Comparison of ENCODE assay signal across 25 cellular contexts in genomic region chr7:68438016-68438415, GRCh38.
"Had no signal": no experiment of that assay in that cellular context is flagged by ENCODE, and none has a peak within 500 bp of the region (broad histone marks: within the 10 kb centered on the region; RNA-seq: fewer than 3 reads in every experiment).

No MANE protein-coding gene starts in this region.

- H3K4me1 Mint-ChIP-seq: activated CD4-positive, alpha-beta memory T cell treated with anti-CD3 and anti-CD28 coated beads, Interleukin-2, amount 10 ng/mL, durations not matched to agents 7 days and 5 days; central memory CD8-positive, alpha-beta T cell; T-cell had no signal

- H3K4me3 Mint-ChIP-seq: activated CD4-positive, alpha-beta memory T cell treated with anti-CD3 and anti-CD28 coated beads, Interleukin-2, amount 10 ng/mL, durations not matched to agents 7 days and 5 days; activated T-cell treated with anti-CD3 and anti-CD28 coated beads, Interleukin-2, amount 50 U/mL, for 72 hours; central memory CD8-positive, alpha-beta T cell; T-cell had no signal

- DNase-seq: activated CD4-positive, alpha-beta memory T cell treated with anti-CD3 and anti-CD28 coated beads, Interleukin-2, amount 10 ng/mL, durations not matched to agents 7 days and 5 days; activated CD4-positive, alpha-beta T cell treated with anti-CD3 and anti-CD28 coated beads, Interleukin-2, amount 50 U/mL, for 1 hour; activated CD4-positive, CD25-positive, alpha-beta regulatory T cell; activated CD8-positive, alpha-beta memory T cell treated with anti-CD3 and anti-CD28 coated beads, Interleukin-2, amount 50 U/mL, for 4 hours; activated gamma-delta T cell treated with Interleukin-2 at 50 U/mL for 16 hours; activated naive CD4-positive, alpha-beta T cell treated with anti-CD3 and anti-CD28 coated beads, Interleukin-2, amount 50 U/mL, for 16 hours; activated T-cell treated with anti-CD3 and anti-CD28 coated beads, Interleukin-2, amount 50 U/mL, for 72 hours; aorta; cortex of kidney; Karpas-422; MM.1S; NCI-H1105; NCI-H1436; NCI-H187 treated with DMSO at 0.1 percent for 48 hours; NCI-H446 treated with DMSO at 0.1 percent for 48 hours; NCI-H524 treated with DMSO at 0.1 percent for 48 hours; RPMI8226; T-cell; T-helper 2 cell; T1000 had no signal

- H3K27me3 ChIP-seq: breast epithelium had no signal

- H3K9me3 ChIP-seq: breast epithelium had no signal

- H3K4me1 ChIP-seq: breast epithelium had no signal

- H3K36me3 Mint-ChIP-seq: T-cell had no signal

- H3K27me3 Mint-ChIP-seq: activated CD4-positive, alpha-beta memory T cell treated with anti-CD3 and anti-CD28 coated beads, Interleukin-2, amount 10 ng/mL, durations not matched to agents 7 days and 5 days; central memory CD8-positive, alpha-beta T cell; T-cell had no signal

- H3K4me3 ChIP-seq: breast epithelium, K562, SK-N-MC had no signal

- H3K27ac ChIP-seq: breast epithelium, SK-N-MC had no signal

- H3K27ac Mint-ChIP-seq: activated CD4-positive, alpha-beta memory T cell treated with anti-CD3 and anti-CD28 coated beads, Interleukin-2, amount 10 ng/mL, durations not matched to agents 7 days and 5 days; activated T-cell treated with anti-CD3 and anti-CD28 coated beads, Interleukin-2, amount 50 U/mL, for 72 hours; activated T-helper 2 cell treated with anti-CD3 and anti-CD28 coated beads, Interferon-gamma antibody, Interleukin-2, Interleukin-4, amounts not matched to agents 10 μg/mL and 5 μg/mL and 100 μg/mL, durations not matched to agents 14 hours and 24 hours and 36 hours; T-cell had no signal

- H3K36me3 ChIP-seq: breast epithelium had no signal
